ENCODE assay signal across 20 cellular contexts in the genomic region with DNA sequence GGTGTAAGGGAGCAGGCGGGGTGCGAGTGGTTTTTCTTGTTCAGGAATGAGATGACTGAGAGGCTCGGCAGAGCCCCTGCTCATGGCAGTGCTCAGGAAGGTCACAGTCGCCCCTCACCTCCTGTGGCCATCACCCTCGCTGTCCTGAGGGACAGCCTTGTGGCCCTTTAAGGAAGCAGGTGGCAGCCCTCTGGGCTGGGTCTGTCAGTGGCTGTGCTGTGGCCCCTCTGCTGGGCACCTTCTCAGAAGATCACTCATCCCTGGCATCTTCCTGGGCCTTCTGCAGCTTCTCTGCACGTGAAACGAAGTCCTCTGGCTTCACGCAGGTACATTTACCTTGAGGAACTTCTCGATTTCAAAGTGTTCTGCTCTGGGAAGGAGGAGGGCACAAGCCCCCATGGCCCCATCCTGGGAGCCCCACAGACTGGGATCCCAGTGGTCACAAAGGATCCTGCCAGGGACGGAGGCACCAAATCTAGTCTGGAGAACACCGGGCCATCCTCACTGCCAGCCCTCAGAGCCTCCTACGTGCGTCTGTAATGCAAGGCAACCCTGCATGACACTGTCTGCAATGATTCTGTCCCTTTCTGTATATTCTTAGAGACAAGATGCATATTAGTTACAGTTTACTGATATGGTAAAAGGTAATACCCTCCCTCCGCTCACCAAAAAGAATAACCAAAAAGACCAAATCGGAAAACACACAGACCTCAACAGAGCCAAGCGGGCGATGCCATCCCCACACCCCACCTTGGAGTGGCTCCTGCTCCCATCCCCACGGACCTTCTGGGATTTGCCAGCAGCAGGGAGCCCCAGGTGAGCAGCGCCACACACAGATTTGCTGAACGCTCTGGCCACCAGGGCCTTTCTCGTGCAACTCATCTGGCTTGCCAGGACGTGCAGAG.
"Had no signal": no experiment of that assay in that cellular context is flagged by ENCODE, and none has a peak within 500 bp of the region (broad histone marks: within the 10 kb centered on the region; RNA-seq: fewer than 3 reads in every experiment).

No MANE protein-coding gene starts in this region.

- H3K27ac Mint-ChIP-seq: immature natural killer cell; naive B cell; nephron; stimulated activated naive B cell treated with anti-CD40 and anti-IgM and Interleukin-4, amounts not matched to agents 10 μg/mL and 1 μg/mL and 100 μg/mL, for 72 hours; stimulated activated naive CD8-positive, alpha-beta T cell treated with anti-CD3 and anti-CD28 coated beads, Interleukin-15, amount 100 ng/mL, for 72 hours had no signal

- H3K36me3 ChIP-seq: gastrocnemius medialis had no signal

- H3K9me3 ChIP-seq: esophagus muscularis mucosa, gastrocnemius medialis, psoas muscle, testis, tibial nerve had no signal

- H3K36me3 Mint-ChIP-seq: immature natural killer cell; naive B cell; stimulated activated naive B cell treated with anti-CD40 and anti-IgM and Interleukin-4, amounts not matched to agents 10 μg/mL and 1 μg/mL and 100 μg/mL, for 72 hours had no signal

- H3K27ac ChIP-seq: epithelial cell of prostate, esophagus muscularis mucosa, gastrocnemius medialis, parathyroid adenoma, psoas muscle, skin epidermis, testis, tibial nerve had no signal

- H3K9me3 Mint-ChIP-seq: central memory CD8-positive, alpha-beta T cell; immature natural killer cell; nephron; stimulated activated naive B cell treated with anti-CD40 and anti-IgM and Interleukin-4, amounts not matched to agents 10 μg/mL and 1 μg/mL and 100 μg/mL, for 72 hours; stimulated activated naive CD8-positive, alpha-beta T cell treated with anti-CD3 and anti-CD28 coated beads, Interleukin-15, amount 100 ng/mL, for 72 hours had no signal

- H3K4me1 ChIP-seq: esophagus muscularis mucosa, gastrocnemius medialis, parathyroid adenoma, psoas muscle, testis, tibial nerve had no signal

- ATAC-seq: gastrocnemius medialis; psoas muscle; sciatic nerve; stimulated activated naive B cell treated with anti-CD40 and anti-IgM and Interleukin-4, amounts not matched to agents 10 μg/mL and 1 μg/mL and 100 μg/mL, for 72 hours; stimulated activated naive CD8-positive, alpha-beta T cell treated with anti-CD3 and anti-CD28 coated beads, Interleukin-15, amount 100 ng/mL, for 72 hours had no signal

- H3K4me3 ChIP-seq: esophagus muscularis mucosa, gastrocnemius medialis, lung, psoas muscle, skin epidermis, testis, tibial nerve had no signal

- H3K4me1 Mint-ChIP-seq: central memory CD8-positive, alpha-beta T cell; immature natural killer cell had no signal

- H3K27me3 ChIP-seq: esophagus muscularis mucosa, gastrocnemius medialis, testis, tibial nerve had no signal

- DNase-seq: effector memory CD4-positive, alpha-beta T cell; gastrocnemius medialis; immature natural killer cell; mesenchymal stem cell; naive B cell; psoas muscle; stimulated activated CD4-positive, alpha-beta T cell treated with anti-CD3 and anti-CD28 coated beads, Interleukin-2, amount 100 ng/mL, for 24 hours; stimulated activated CD4-positive, alpha-beta T cell treated with anti-CD3 and anti-CD28 coated beads, Interleukin-4, amount 100 ng/mL, for 4 hours; stimulated activated naive B cell treated with anti-CD40 and anti-IgM and Interleukin-4, amounts not matched to agents 10 μg/mL and 1 μg/mL and 100 μg/mL, for 72 hours; stimulated activated naive CD8-positive, alpha-beta T cell treated with anti-CD3 and anti-CD28 coated beads, Interleukin-15, amount 100 ng/mL, for 72 hours had no signal

- H3K4me3 Mint-ChIP-seq: central memory CD8-positive, alpha-beta T cell; immature natural killer cell; nephron; stimulated activated naive B cell treated with anti-CD40 and anti-IgM and Interleukin-4, amounts not matched to agents 10 μg/mL and 1 μg/mL and 100 μg/mL, for 72 hours; stimulated activated naive CD8-positive, alpha-beta T cell treated with anti-CD3 and anti-CD28 coated beads, Interleukin-15, amount 100 ng/mL, for 72 hours had no signal
